22 cellular contexts compared by ENCODE assay signal in the genomic region with DNA sequence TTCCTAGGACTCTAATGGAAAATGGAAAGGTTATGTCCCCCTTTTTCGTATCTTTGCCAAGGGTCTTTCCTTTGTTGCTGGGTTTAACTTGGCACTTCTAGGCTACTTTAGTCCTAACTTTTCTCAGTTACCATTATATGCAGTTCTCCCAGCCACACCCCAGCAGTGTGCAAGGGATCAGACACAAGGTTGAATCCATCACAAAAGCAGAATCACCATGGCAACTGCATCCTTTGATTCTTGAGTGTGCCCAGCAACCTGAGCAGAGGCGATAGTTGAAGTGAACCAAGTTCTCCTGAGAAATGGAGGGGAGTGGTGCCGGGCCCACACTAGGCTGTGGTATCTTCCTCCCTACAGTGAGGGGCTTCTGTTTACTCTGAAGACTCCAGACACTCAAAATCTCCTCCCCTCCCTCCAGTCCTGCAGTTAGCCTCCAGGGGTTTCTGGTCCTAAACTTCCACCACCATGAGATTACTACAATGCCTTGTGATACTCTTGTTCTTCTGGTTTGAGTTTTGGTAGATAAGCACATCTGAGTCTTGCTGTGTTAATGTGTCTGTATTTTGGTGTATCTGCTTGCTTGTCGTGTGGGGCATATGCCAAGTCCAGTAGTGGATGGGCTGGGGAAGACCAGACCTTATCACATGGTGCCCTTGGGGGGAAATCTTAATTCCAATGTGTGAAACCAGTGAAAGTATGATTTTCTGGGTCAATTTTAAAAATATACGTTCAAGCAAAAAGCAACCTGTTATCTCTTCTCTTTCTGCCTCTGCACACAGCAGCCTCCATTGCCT.
"Had no signal": no experiment of that assay in that cellular context is flagged by ENCODE, and none has a peak within 500 bp of the region (broad histone marks: within the 10 kb centered on the region; RNA-seq: fewer than 3 reads in every experiment).

No MANE protein-coding gene starts in this region.

- H3K4me3 ChIP-seq: esophagus squamous epithelium, hepatocyte, ovary, testis, transverse colon had no signal

- H2AFZ ChIP-seq: hepatocyte had no signal

- H3K4me2 ChIP-seq: hepatocyte had no signal

- H3K79me2 ChIP-seq: hepatocyte had no signal

- H3K9me3 ChIP-seq: esophagus squamous epithelium, ovary, testis, transverse colon had no signal

- H3K27ac ChIP-seq: brain microvascular endothelial cell, hepatocyte, ovary, testis, VCaP had no signal

- H3K27me3 ChIP-seq: brain microvascular endothelial cell, esophagus squamous epithelium, hepatocyte, ovary, testis, transverse colon had no signal

- H3K36me3 ChIP-seq: brain microvascular endothelial cell, esophagus squamous epithelium, ovary, transverse colon had no signal

- ATAC-seq: naive thymus-derived CD4-positive, alpha-beta T cell had no signal

- H3K4me1 ChIP-seq: testis, transverse colon had no signal

- DNase-seq: activated CD4-positive, alpha-beta T cell treated with anti-CD3 and anti-CD28 coated beads for 48 hours; activated CD4-positive, alpha-beta T cell treated with anti-CD3 and anti-CD28 coated beads, Interleukin-2, amount 50 U/mL, for 48 hours; activated CD8-positive, alpha-beta memory T cell treated with anti-CD3 and anti-CD28 coated beads for 24 hours; activated effector memory CD4-positive, alpha-beta T cell treated with anti-CD3 and anti-CD28 coated beads, Interleukin-2, amount 50 U/mL, for 16 hours; activated naive CD4-positive, alpha-beta T cell treated with anti-CD3 and anti-CD28 coated beads, Interleukin-2, amount 10 ng/mL, durations not matched to agents 7 days and 5 days; amniotic stem cell; brain microvascular endothelial cell; central memory CD4-positive, alpha-beta T cell; esophagus squamous epithelium; foreskin melanocyte; islet precursor cell; naive thymus-derived CD4-positive, alpha-beta T cell; ovary; stimulated activated CD4-positive, alpha-beta T cell treated with anti-CD3 and anti-CD28 coated beads, Interleukin-15, amount 100 ng/mL, for 24 hours; stimulated activated CD4-positive, alpha-beta T cell treated with anti-CD3 and anti-CD28 coated beads, Interleukin-2, amount 100 ng/mL, for 24 hours; stimulated activated naive CD4-positive, alpha-beta T cell treated with Interleukin-2 at 50 U/mL for 16 hours; SW 1271; T-helper 9 cell; testis; transverse colon had no signal
